9 cellular contexts compared by ENCODE assay signal in genomic region chr16:57042157-57043111, GRCh38. TPM values are rescaled to one million over a fixed set of nuclear protein-coding genes. Genes with fewer than 3 reads are reported as not detected.
DNase-seq lines count a peak whose midpoint lies in the region; ATAC-seq and TF ChIP-seq lines count a peak whose summit lies in the region.
"Had no signal": no experiment of that assay in that cellular context is flagged by ENCODE, and none has a peak within 500 bp of the region (broad histone marks: within the 10 kb centered on the region; RNA-seq: fewer than 3 reads in every experiment).

No MANE protein-coding gene starts in this region.

- peaks cover 8% of the 10 kb centered on the region for H3K9me3 Mint-ChIP-seq in MCF 10A (ENCODE audit: unreplicated experiment)

- no peak overlapping the region for H3K27ac Mint-ChIP-seq in MCF 10A (ENCODE audit: low read depth, unreplicated experiment)

- H3K27me3 ChIP-seq in breast epithelium (no peaks in the 10 kb centered on the region), brain microvascular endothelial cell (replicated peaks) (no peaks in the 10 kb centered on the region)

- no peak for TF ChIP-seq POLR2A in breast epithelium (IDR thresholded peaks at IDR 0.05)

- H3K36me3 ChIP-seq in breast epithelium = no peaks in the 10 kb centered on the region
- H3K36me3 ChIP-seq in mucosa of descending colon (ENCODE audit: low read depth) = no peaks in the 10 kb centered on the region
- peaks cover 9% of the 10 kb centered on the region for H3K36me3 ChIP-seq in brain microvascular endothelial cell (replicated peaks)

- H3K9me3 ChIP-seq in breast epithelium (no peaks in the 10 kb centered on the region), mucosa of descending colon (no peaks in the 10 kb centered on the region)

- no TSS peak for BruUV-seq in MCF 10A (replicated peaks; lab: Mats Ljungman, UMichigan)

- POLR2A ChIA-PET in MCF 10A (lab: Yijun Ruan, JAX) = interaction anchor here (0.7 kb wide), 1 partner anchor 140 kb away, joined by 3 read pairs; no protein-coding TSS in a partner anchor

- intact Hi-C loops in MCF 10A (cut with micrococcal nuclease) (no loop called here), breast epithelium (cut with DNase I; ENCODE audit: low total_unique reads) (no loop called here), mucosa of descending colon (cut with DNase I, micrococcal nuclease) (no loop called here)

- peak overlapping the region in 1 of 2 donors; percentile 19 for H3K27ac ChIP-seq in breast epithelium
- no peak overlapping the region for H3K27ac ChIP-seq in brain microvascular endothelial cell

- peak; percentile 43 for DNase-seq in MCF 10A (ENCODE audit: unreplicated experiment)
- DNase-seq in breast epithelium (ENCODE audit: low spot score in 2 of 2) = no peak
- no peak for DNase-seq in Jurkat, Clone E6-1 (ENCODE audit: low read depth, low spot score)
- peak; percentile 86 for DNase-seq in activated CD8-positive, alpha-beta memory T cell treated with anti-CD3 and anti-CD28 coated beads, Interleukin-2, amount 50 U/mL, for 48 hours
- no peak for DNase-seq in mucosa of descending colon
- DNase-seq in brain microvascular endothelial cell = no peak
- DNase-seq in midbrain (lab: John Stamatoyannopoulos, UW) = no peak
- DNase-seq in COLO668 (lab: John Stamatoyannopoulos, UW; ENCODE audit: unreplicated experiment) = no peak

- CTCF ChIA-PET in MCF 10A (lab: Yijun Ruan, JAX) = interaction anchor here (0.5 to 0.8 kb wide), 3 partner anchors 76 to 374 kb away, joined by 3 read pairs; no protein-coding TSS in a partner anchor

- no peak overlapping the region for H3K4me3 Mint-ChIP-seq in MCF 10A (ENCODE audit: unreplicated experiment)
- H3K4me3 Mint-ChIP-seq: brain had no signal

- no peaks in the 10 kb centered on the region for H3K27me3 Mint-ChIP-seq in MCF 10A (ENCODE audit: insufficient read depth, unreplicated experiment)

- no peaks in the 10 kb centered on the region for H3K36me3 Mint-ChIP-seq in MCF 10A (ENCODE audit: insufficient read depth, unreplicated experiment)
- H3K36me3 Mint-ChIP-seq: brain had no signal

- in situ Hi-C loops in brain microvascular endothelial cell (cut with HindIII; ENCODE audit: low pct_ligation_motif_present, low sequenced_read_pairs) = no loop called here

- no peak for TF ChIP-seq CTCF in MCF 10A (IDR thresholded peaks at IDR 0.05; ENCODE audit: unreplicated experiment)
- no peak for TF ChIP-seq CTCF in breast epithelium (IDR thresholded peaks at IDR 0.05)
- no peak for TF ChIP-seq CTCF in mucosa of descending colon (IDR thresholded peaks at IDR 0.05)
- TF ChIP-seq CTCF in brain microvascular endothelial cell (IDR thresholded peaks at IDR 0.05; ENCODE audit: low read depth, low read length, missing control alignments) = no peak

- H3K4me1 Mint-ChIP-seq in MCF 10A (ENCODE audit: insufficient read depth, unreplicated experiment) = no peaks in the 10 kb centered on the region

- H3K4me1 ChIP-seq in breast epithelium (no peaks in the 10 kb centered on the region), mucosa of descending colon (ENCODE audit: low read depth) (peaks cover 4% of the 10 kb centered on the region)

- H3K4me3 ChIP-seq in breast epithelium (no peak overlapping the region), mucosa of descending colon (no peak overlapping the region), brain microvascular endothelial cell (ENCODE audit: low read depth, low read length) (no peak overlapping the region)
- H3K4me3 ChIP-seq in Jurkat, Clone E6-1 (ENCODE audit: low read length) = peak overlapping the region; percentile 38

- peak; percentile 53 for ATAC-seq in mucosa of descending colon

RNA-seq across cellular contexts. Expression of gene CPNE2, which starts 49.9 kb away (rescaled TPM):
- total RNA-seq in MCF 10A (2022) (6.7 and 9.6 TPM in 2 replicates), breast epithelium (10 to 100 TPM; 13.9 to 56.5 (median 26.5) TPM), mucosa of descending colon (10 to 100 TPM; 48.7 to 77.0 (median 52.5) TPM)
- 9.4 TPM for polyA plus RNA-seq in Jurkat, Clone E6-1 (2012; ENCODE audit: insufficient read depth, insufficient read length)

RNA-seq across cellular contexts. Expression of gene NLRC5, which starts 53.1 kb away (rescaled TPM):
- total RNA-seq in MCF 10A (2022) (8.0 and 14.5 TPM in 2 replicates), breast epithelium (10 to 100 TPM; 18.4 to 34.4 (median 24.1) TPM), mucosa of descending colon (100 to 1,000 TPM; 110 to 127 (median 113) TPM)
- polyA plus RNA-seq in Jurkat, Clone E6-1 (2012; ENCODE audit: insufficient read depth, insufficient read length) = 26.4 TPM

Comparison
In these comparisons a context has a peak if more than half of its experiments do, and no peak if none do; other contexts are left out.
1. DNase-seq: peak in MCF 10A (single experiment) and activated CD8-positive, alpha-beta memory T cell treated with anti-CD3 and anti-CD28 coated beads, Interleukin-2, amount 50 U/mL, for 48 hours (single experiment); none in breast epithelium (0 of 2), Jurkat, Clone E6-1 (single experiment), mucosa of descending colon (0 of 3), brain microvascular endothelial cell (single experiment), midbrain (single experiment) and COLO668 (single experiment).